Comparison of ENCODE assay signal across 1 cellular context in genomic region chr11:64923944-64924909, GRCh38.
TF ChIP-seq lines count a peak whose summit lies in the region.

PPP2R5B (plus strand) TSS chr11:64924689; CDS start chr11:64925735, 1,046 bp downstream.

TF ChIP-seq in K562, 482 proteins besides CTCF, POLR2A, EP300 and RAD21 (continued from another document and continues in another):
- TF ChIP-seq ZNF280A (IDR thresholded peaks at IDR 0.05; ENCODE audit: low read depth, partially characterized antibody) (no peak), ELF1 (tag; IDR thresholded peaks at IDR 0.05) (peak; percentile 88), CHD4 (IDR thresholded peaks at IDR 0.05; ENCODE audit: insufficient read depth, insufficient replicate concordance, low read depth, low read length, poor library complexity, severe bottlenecking) (peak; percentile 39), RBM15 (IDR thresholded peaks at IDR 0.05; ENCODE audit: insufficient read depth, low read length) (no peak), MTA1 (IDR thresholded peaks at IDR 0.05; ENCODE audit: borderline replicate concordance) (peak; percentile 56; the same call in 1 of the 2 replicates), ZNF140 (CRISPR knock-in tag; IDR thresholded peaks at IDR 0.05) (no peak), HDAC2 (IDR thresholded peaks at IDR 0.05) (peak; percentile 80), DACH1 (IDR thresholded peaks at IDR 0.05; ENCODE audit: partially characterized antibody) (peak; percentile 82), CAMTA2 (CRISPR knock-in tag; conservative IDR thresholded peaks at IDR 0.05) (no peak), POU5F1 (IDR thresholded peaks at IDR 0.05; ENCODE audit: borderline replicate concordance, low read depth, low read length, partially characterized antibody) (peak; percentile 48), CEBPG (CRISPR knock-in tag; IDR thresholded peaks at IDR 0.05) (peak; percentile 44), CEBPG (tag; conservative IDR thresholded peaks at IDR 0.05 in 1 of 2, IDR thresholded peaks at IDR 0.05 in 1 of 2) (no peak), ARHGAP35 (IDR thresholded peaks at IDR 0.05; ENCODE audit: partially characterized antibody) (no peak), USF2 (CRISPR knock-in tag; IDR thresholded peaks at IDR 0.05) (no peak), ZBTB33 (CRISPR knock-in tag; IDR thresholded peaks at IDR 0.05) (0 out of 2 replicates have a peak, but pooled peaks have one; percentile 55), KDM2B (CRISPR knock-in tag; IDR thresholded peaks at IDR 0.05) (0 out of 2 replicates have a peak, but pooled peaks have one; percentile 76), ZNF445 (CRISPR knock-in tag; IDR thresholded peaks at IDR 0.05; ENCODE audit: low read depth) (no peak), RFX7 (CRISPR knock-in tag; IDR thresholded peaks at IDR 0.05) (no peak), C11orf30 (IDR thresholded peaks at IDR 0.05; ENCODE audit: low read depth) (no peak), MNT (conservative IDR thresholded peaks at IDR 0.05) (peak; percentile 73 to 89; a peak in 3 of 4 replicates), CTBP1 (IDR thresholded peaks at IDR 0.05; ENCODE audit: borderline replicate concordance) (no peak; the same call in none of the 2 replicates), SIN3A (IDR thresholded peaks at IDR 0.05; ENCODE audit: borderline replicate concordance in 2 of 2, control insufficient read depth in 1 of 2, low read depth in 2 of 2, low read length in 2 of 2) (peak; percentile 73 to 94), ZNF778 (CRISPR knock-in tag; IDR thresholded peaks at IDR 0.05) (no peak), PTRF (tag; IDR thresholded peaks at IDR 0.05) (no peak), THRAP3 (IDR thresholded peaks at IDR 0.05; ENCODE audit: borderline replicate concordance) (no peak), SREBF2 (CRISPR knock-in tag; IDR thresholded peaks at IDR 0.05) (no peak), E4F1 (CRISPR knock-in tag; IDR thresholded peaks at IDR 0.05; ENCODE audit: borderline replicate concordance) (no peak), CBX1 (IDR thresholded peaks at IDR 0.05; ENCODE audit: low read depth) (no peak), SRSF3 (IDR thresholded peaks at IDR 0.05; ENCODE audit: insufficient read depth, low read length) (no peak), PML (IDR thresholded peaks at IDR 0.05; ENCODE audit: low read length) (peak; percentile 14; the same call in 1 of the 2 replicates), NKRF (IDR thresholded peaks at IDR 0.05; ENCODE audit: borderline replicate concordance) (0 out of 2 replicates have a peak, but pooled peaks have one; percentile 38), ILK (tag; IDR thresholded peaks at IDR 0.05; ENCODE audit: borderline replicate concordance, low read depth) (no peak), ZNF511 (CRISPR knock-in tag; IDR thresholded peaks at IDR 0.05) (0 out of 2 replicates have a peak, but pooled peaks have one; percentile 39), ZNF609 (CRISPR knock-in tag; IDR thresholded peaks at IDR 0.05; ENCODE audit: borderline replicate concordance) (no peak; the same call in 1 of the 2 replicates), ZNF277 (CRISPR knock-in tag; IDR thresholded peaks at IDR 0.05; ENCODE audit: borderline replicate concordance) (no peak), ZNF121 (CRISPR knock-in tag; conservative IDR thresholded peaks at IDR 0.05) (no peak), RAD51 (IDR thresholded peaks at IDR 0.05; ENCODE audit: borderline replicate concordance, low read depth) (no peak), MTA2 (IDR thresholded peaks at IDR 0.05; ENCODE audit: low read depth) (no peak), MBD2 (IDR thresholded peaks at IDR 0.05; ENCODE audit: borderline replicate concordance, low read depth) (peak; percentile 70), ZNF324 (CRISPR knock-in tag; IDR thresholded peaks at IDR 0.05) (no peak; the same call in 1 of the 2 replicates), HDAC1 (IDR thresholded peaks at IDR 0.05) (peak in 1 of 2 experiments; percentile 81; a peak in 1 of 4 replicates), RBM14 (IDR thresholded peaks at IDR 0.05; ENCODE audit: borderline replicate concordance, insufficient read depth, low read depth, low read length) (no peak), ZNF740 (CRISPR knock-in tag; IDR thresholded peaks at IDR 0.05) (peak; percentile 97), ZNF740 (tag; IDR thresholded peaks at IDR 0.05) (peak in 1 of 2 experiments; percentile 98; a peak in 2 of 4 replicates), ATF1 (CRISPR knock-in tag; IDR thresholded peaks at IDR 0.05) (no peak), ATF1 (tag; IDR thresholded peaks at IDR 0.05) (peak; percentile 96), HIVEP1 (CRISPR knock-in tag; IDR thresholded peaks at IDR 0.05) (peak; percentile 45; the same call in 1 of the 2 replicates)
